ENCODE assay signal across 7 cellular contexts in the genomic region with DNA sequence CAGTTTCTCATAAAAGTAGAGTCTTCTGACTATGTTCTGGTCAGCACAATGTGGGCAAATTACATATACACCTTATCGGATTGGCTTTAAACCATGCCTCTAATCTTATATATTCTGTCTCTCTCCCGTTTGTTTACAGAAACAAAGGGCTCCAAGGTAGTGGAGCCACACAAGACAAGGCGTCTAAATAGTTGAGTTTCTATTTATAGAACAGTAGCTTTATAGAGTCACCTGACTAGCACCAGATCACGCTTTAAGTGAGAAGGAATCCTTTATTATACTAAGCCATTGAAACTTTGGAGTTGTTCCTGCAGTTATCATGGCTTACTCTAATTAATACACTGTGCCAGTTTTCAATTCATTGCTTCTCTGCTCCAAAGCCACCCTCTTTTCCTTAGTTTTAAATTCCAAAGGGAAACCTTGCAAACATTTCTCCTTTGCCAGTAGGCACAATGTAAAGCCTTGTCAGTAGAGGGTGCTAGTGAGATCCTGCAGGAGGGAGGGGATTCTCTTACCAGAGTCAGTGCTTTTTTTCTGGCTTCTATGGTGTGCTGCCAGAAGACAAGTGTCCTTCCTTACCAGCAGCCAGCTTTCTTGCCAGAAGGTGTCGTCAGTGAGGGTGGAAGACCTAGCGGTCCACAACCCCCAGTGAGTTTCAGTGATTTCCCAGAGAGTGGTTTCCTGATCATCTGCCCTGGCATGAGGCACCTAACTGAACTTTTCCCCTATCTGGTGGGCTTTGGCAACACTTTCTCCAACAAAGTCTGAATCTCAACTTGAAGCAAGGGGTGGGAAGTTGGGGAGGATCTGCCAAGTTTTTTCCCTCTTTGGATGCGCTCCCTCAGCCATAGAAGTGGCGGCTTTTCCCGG.
DNase-seq lines count a peak whose midpoint lies in the region; ATAC-seq and TF ChIP-seq lines count a peak whose summit lies in the region.

No MANE protein-coding gene starts in this region.

- H3K4me1 ChIP-seq in upper lobe of right lung, result peaks cover 4% of the 10 kb centered on the region

- no peaks in the 10 kb centered on the region for H3K9me3 ChIP-seq in upper lobe of right lung

- DNase-seq in DMS114 treated with DMSO at 0.1 percent for 48 hours (lab: John Stamatoyannopoulos, UW; ENCODE audit: unreplicated experiment) (peak; percentile 17), NCI-H524 (lab: John Stamatoyannopoulos, UW) (peak; percentile 59 to 76), iPS-NIHi7 (ENCODE audit: extremely low spot score) (peak; percentile 89), upper lobe of right lung (peak; percentile 64)
- peak; percentile 28 to 31 for DNase-seq in activated T-cell treated with anti-CD3 and anti-CD28 coated beads, Interleukin-2, amount 50 U/mL, for 48 hours

- H3K27me3 ChIP-seq in upper lobe of right lung, result no peaks in the 10 kb centered on the region

- intact Hi-C loops in upper lobe of right lung (cut with DNase I), result no loop called here

- no peak overlapping the region for H3K4me3 ChIP-seq in upper lobe of right lung

- peak; percentile 98 for ATAC-seq in GM18868 (IDR thresholded peaks at IDR 0.05; ENCODE audit: unreplicated experiment)
- ATAC-seq in HG03025 (IDR thresholded peaks at IDR 0.05; ENCODE audit: low FRiP score, unreplicated experiment), result peak; percentile 87
- peak; percentile 94 for ATAC-seq in upper lobe of right lung

- TF ChIP-seq CTCF in upper lobe of right lung (IDR thresholded peaks at IDR 0.05), result peak; percentile 53

- no peak overlapping the region for H3K27ac ChIP-seq in upper lobe of right lung

- no peaks in the 10 kb centered on the region for H3K36me3 ChIP-seq in upper lobe of right lung

Comparison
In these comparisons a context has a peak if more than half of its experiments do, and no peak if none do; other contexts are left out.
1. DNase-seq: peak in every context shown above with its lines; median percentile 89 in iPS-NIHi7; 68 in NCI-H524; 64 in upper lobe of right lung; 30 in activated T-cell treated with anti-CD3 and anti-CD28 coated beads, Interleukin-2, amount 50 U/mL, for 48 hours; 17 in DMS114 treated with DMSO at 0.1 percent for 48 hours.